Comparison of ENCODE assay signal across 15 cellular contexts in genomic region chr18:44761812-44762211, GRCh38.
DNase-seq lines count a peak whose midpoint lies in the region; ATAC-seq, FAIRE-seq and TF ChIP-seq lines count a peak whose summit lies in the region.
"Had no signal": no experiment of that assay in that cellular context is flagged by ENCODE, and none has a peak within 500 bp of the region (broad histone marks: within the 10 kb centered on the region; RNA-seq: fewer than 3 reads in every experiment).

No MANE protein-coding gene starts in this region.

- H3K79me2 ChIP-seq in PC-3 (ENCODE audit: low read length) = no peaks in the 10 kb centered on the region
- H3K79me2 ChIP-seq in HepG2 (ENCODE audit: insufficient read depth, low read length) = no peaks in the 10 kb centered on the region

- H3K9me3 ChIP-seq in PC-3 (ENCODE audit: low read length) = no peaks in the 10 kb centered on the region
- no peaks in the 10 kb centered on the region for H3K9me3 ChIP-seq in HepG2 (ENCODE audit: low read length)
- H3K9me3 ChIP-seq in spleen = no peaks in the 10 kb centered on the region
- H3K9me3 ChIP-seq in colonic mucosa = no peaks in the 10 kb centered on the region
- H3K9me3 ChIP-seq: esophagus squamous epithelium had no signal

- in situ Hi-C loops in G401 (cut with HindIII; ENCODE audit: low sequenced_read_pairs) (no loop called here), HepG2 (cut with HindIII; ENCODE audit: extremely low pct_ligation_motif_present, low pct_unique_long_range_greater_than_20kb) (no loop called here)

- H3K36me3 ChIP-seq in PC-3 (ENCODE audit: low read depth, low read length) (no peaks in the 10 kb centered on the region), HepG2 (replicated peaks in 1 of 2; ENCODE audit: control insufficient read depth in 1 of 2, insufficient read depth in 2 of 2, low read length in 2 of 2) (no peaks in the 10 kb centered on the region), spleen (no peaks in the 10 kb centered on the region), colonic mucosa (no peaks in the 10 kb centered on the region)
- H3K36me3 ChIP-seq: esophagus squamous epithelium, WERI-Rb-1 had no signal

- 32% methylated on average over 3 of the region's 3 CpGs for WGBS in HepG2 (ENCODE audit: low lambda C conversion rate)
- WGBS in spleen, 5 donors = 48 to 97% (median 65%) methylated on average over 3 of the region's 3 CpGs

- BruUV-seq in PC-3 (replicated peaks; lab: Mats Ljungman, UMichigan) (no TSS peak), HepG2 (replicated peaks; lab: Mats Ljungman, UMichigan) (no TSS peak)

- no peak for FAIRE-seq in HepG2 (lab: Jason Lieb, UNC)

- H2AFZ ChIP-seq in PC-3 (ENCODE audit: low read length) (no peak overlapping the region), HepG2 (ENCODE audit: low read length) (no peak overlapping the region)
- H2AFZ ChIP-seq: parathyroid adenoma had no signal

- intact Hi-C loops in PC-3 (cut with micrococcal nuclease) = no loop called here
- intact Hi-C loops in HepG2 (cut with micrococcal nuclease; ENCODE audit: unreplicated experiment) = no loop called here
- intact Hi-C loops in spleen (cut with DNase I; ENCODE audit: low total_unique reads) = no loop called here
- intact Hi-C loops in colonic mucosa (cut with DNase I) = no loop called here

- TF ChIP-seq CTCF in PC-3 (conservative IDR thresholded peaks at IDR 0.05; ENCODE audit: low read depth, low read length) (no peak), HepG2 (CRISPR knock-in tag; IDR thresholded peaks at IDR 0.05) (no peak), spleen (IDR thresholded peaks at IDR 0.05 in 8 of 11, conservative IDR thresholded peaks at IDR 0.05 in 3 of 11) (no peak), colonic mucosa (IDR thresholded peaks at IDR 0.05) (no peak)

- DNase-seq in G401 (ENCODE audit: low spot score) (peak; percentile 67), PC-3 (peak; percentile 23), HepG2 (ENCODE audit: low spot score) (no peak), spleen (no peak), colonic mucosa (no peak), NCI-H187 (lab: John Stamatoyannopoulos, UW) (no peak)
- DNase-seq: activated naive CD4-positive, alpha-beta T cell treated with Interleukin-2 at 50 U/mL for 16 hours; esophagus squamous epithelium; NCI-H1930; NCI-H526 treated with DMSO at 0.1 percent for 48 hours; stimulated activated CD4-positive, alpha-beta T cell treated with anti-CD3 and anti-CD28 coated beads, Interleukin-15, amount 100 ng/mL, for 24 hours; WERI-Rb-1 had no signal

- POLR2A ChIA-PET in PC-3 (lab: Charles Lee; ENCODE audit: unreplicated experiment) (no interaction called here), HepG2 (lab: Yijun Ruan, JAX) (no interaction called here)

- H3K9ac ChIP-seq in PC-3 (ENCODE audit: low read length) = no peak overlapping the region
- no peak overlapping the region for H3K9ac ChIP-seq in HepG2 (ENCODE audit: insufficient read depth, low read depth, low read length)
- no peak overlapping the region for H3K9ac ChIP-seq in colonic mucosa (ENCODE audit: low read depth in 2 of 2, low read length in 2 of 2)
- H3K9ac ChIP-seq: parathyroid adenoma had no signal

- H4K20me1 ChIP-seq in PC-3 (ENCODE audit: low read length) (no peaks in the 10 kb centered on the region), HepG2 (ENCODE audit: insufficient read depth, low read length) (no peaks in the 10 kb centered on the region)

- TF ChIP-seq POLR2A in HepG2 (IDR thresholded peaks at IDR 0.05; ENCODE audit: insufficient read depth in 1 of 2, low read depth in 2 of 2, low read length in 2 of 2) (no peak), spleen (IDR thresholded peaks at IDR 0.05) (no peak)

- ATAC-seq in PC-3 (no peak), HepG2 (no peak), HG03175 (IDR thresholded peaks at IDR 0.05; ENCODE audit: unreplicated experiment) (no peak)
- ATAC-seq: Panc1 had no signal

- H3K4me2 ChIP-seq in PC-3 (ENCODE audit: low read length) (no peak overlapping the region), HepG2 (ENCODE audit: low read depth, low read length) (no peak overlapping the region)

- TF ChIP-seq RAD21 in HepG2 (CRISPR knock-in tag; IDR thresholded peaks at IDR 0.05) = no peak

- H3K27ac ChIP-seq in PC-3 (ENCODE audit: low read length) (no peak overlapping the region), HepG2 (ENCODE audit: extremely low read length, insufficient read depth, low read length) (no peak overlapping the region), spleen (peak overlapping the region in 7 of 8 donors; percentile 18 to 91 (median 80)), colonic mucosa (no peak overlapping the region)
- H3K27ac ChIP-seq: esophagus squamous epithelium, parathyroid adenoma, WERI-Rb-1 had no signal

- H3K4me1 ChIP-seq in PC-3 (ENCODE audit: insufficient read depth, low read length) = no peaks in the 10 kb centered on the region
- no peaks in the 10 kb centered on the region for H3K4me1 ChIP-seq in HepG2 (ENCODE audit: insufficient read depth, low read length)
- H3K4me1 ChIP-seq in spleen = peaks cover 11 to 79% (median 33%) of the 10 kb centered on the region in 6 donors
- H3K4me1 ChIP-seq in colonic mucosa = no peaks in the 10 kb centered on the region

- no peaks in the 10 kb centered on the region for H3K27me3 ChIP-seq in PC-3 (ENCODE audit: low read length)
- H3K27me3 ChIP-seq in HepG2 (ENCODE audit: control insufficient read depth in 1 of 2, insufficient read depth in 2 of 2, low read length in 2 of 2) = no peaks in the 10 kb centered on the region; a peak in 1 of 5 replicates
- no peaks in the 10 kb centered on the region for H3K27me3 ChIP-seq in spleen (replicated peaks in 1 of 7)
- H3K27me3 ChIP-seq in colonic mucosa = no peaks in the 10 kb centered on the region
- H3K27me3 ChIP-seq: esophagus squamous epithelium had no signal

- H3F3A ChIP-seq in PC-3 (ENCODE audit: low read length, unreplicated experiment) = no peaks in the 10 kb centered on the region

- TF ChIP-seq EP300 in HepG2 (IDR thresholded peaks at IDR 0.05; ENCODE audit: low read depth in 2 of 2, low read length in 2 of 2) = no peak
- TF ChIP-seq EP300 in HepG2 (CRISPR knock-in tag; IDR thresholded peaks at IDR 0.05; ENCODE audit: borderline replicate concordance) = no peak

- H3K4me3 ChIP-seq in PC-3 (ENCODE audit: low read length) (no peak overlapping the region), HepG2 (replicated peaks in 1 of 3; ENCODE audit: insufficient read depth in 1 of 3, low read depth in 2 of 3, low read length in 3 of 3) (no peak overlapping the region), spleen (no peak overlapping the region), colonic mucosa (no peak overlapping the region)
- H3K4me3 ChIP-seq: esophagus squamous epithelium had no signal

- CTCF ChIA-PET in PC-3 (lab: Charles Lee) = no interaction called here
- CTCF ChIA-PET in HepG2 (lab: Yijun Ruan, JAX; ENCODE audit: low intra/inter-chr PET ratio, low total read pairs) = no interaction called here

- H3K9me2 ChIP-seq in PC-3 (replicated peaks; ENCODE audit: low read length) = no peaks in the 10 kb centered on the region

TF ChIP-seq in HepG2, 621 proteins besides CTCF, POLR2A, EP300 and RAD21:
- TF ChIP-seq TBX2 (CRISPR knock-in tag; IDR thresholded peaks at IDR 0.05; ENCODE audit: borderline replicate concordance) = no peak
- peak; percentile 35; the same call in 1 of the 2 replicates for TF ChIP-seq RARA (CRISPR knock-in tag; IDR thresholded peaks at IDR 0.05)
- TF ChIP-seq KDM5A (IDR thresholded peaks at IDR 0.05; ENCODE audit: borderline replicate concordance, low read length) = no peak

Comparison
In these comparisons a context has a peak if more than half of its experiments do, and no peak if none do; other contexts are left out.
1. DNase-seq: peak in G401 (single experiment) and PC-3 (single experiment); none in HepG2 (single experiment), spleen (single experiment), colonic mucosa (single experiment) and NCI-H187 (0 of 2).
2. H3K27ac ChIP-seq: peak in spleen (7 of 8); none in PC-3 (single experiment), HepG2 (single experiment) and colonic mucosa (single experiment).